Comparison of ENCODE assay signal across 1 cellular context in genomic region chr4:144030775-144031174, GRCh38.
TF ChIP-seq lines count a peak whose summit lies in the region.

No MANE protein-coding gene starts in this region.

TF ChIP-seq in K562, 482 proteins besides CTCF, POLR2A, EP300 and RAD21 (continued from another document):
- peak; percentile 73 for TF ChIP-seq MGA (IDR thresholded peaks at IDR 0.05)
